ENCODE assay signal across 1 cellular context in genomic region chr7:537911-538634, GRCh38.
TF ChIP-seq lines count a peak whose summit lies in the region.

No MANE protein-coding gene starts in this region.

TF ChIP-seq in H1, 55 proteins besides CTCF, POLR2A, EP300 and RAD21 (continued from another document):
- TF ChIP-seq KDM1A (IDR thresholded peaks at IDR 0.05; ENCODE audit: borderline replicate concordance, low read length) (no peak), RBBP5 (IDR thresholded peaks at IDR 0.05; ENCODE audit: borderline replicate concordance, low read depth, low read length) (no peak), SIRT6 (IDR thresholded peaks at IDR 0.05; ENCODE audit: low read length) (no peak), SP4 (IDR thresholded peaks at IDR 0.05; ENCODE audit: low read length) (no peak), MAX (IDR thresholded peaks at IDR 0.05) (no peak), BRCA1 (IDR thresholded peaks at IDR 0.05; ENCODE audit: low read depth, low read length) (no peak), USF2 (IDR thresholded peaks at IDR 0.05; ENCODE audit: low read length) (no peak)
